In the genomic region with DNA sequence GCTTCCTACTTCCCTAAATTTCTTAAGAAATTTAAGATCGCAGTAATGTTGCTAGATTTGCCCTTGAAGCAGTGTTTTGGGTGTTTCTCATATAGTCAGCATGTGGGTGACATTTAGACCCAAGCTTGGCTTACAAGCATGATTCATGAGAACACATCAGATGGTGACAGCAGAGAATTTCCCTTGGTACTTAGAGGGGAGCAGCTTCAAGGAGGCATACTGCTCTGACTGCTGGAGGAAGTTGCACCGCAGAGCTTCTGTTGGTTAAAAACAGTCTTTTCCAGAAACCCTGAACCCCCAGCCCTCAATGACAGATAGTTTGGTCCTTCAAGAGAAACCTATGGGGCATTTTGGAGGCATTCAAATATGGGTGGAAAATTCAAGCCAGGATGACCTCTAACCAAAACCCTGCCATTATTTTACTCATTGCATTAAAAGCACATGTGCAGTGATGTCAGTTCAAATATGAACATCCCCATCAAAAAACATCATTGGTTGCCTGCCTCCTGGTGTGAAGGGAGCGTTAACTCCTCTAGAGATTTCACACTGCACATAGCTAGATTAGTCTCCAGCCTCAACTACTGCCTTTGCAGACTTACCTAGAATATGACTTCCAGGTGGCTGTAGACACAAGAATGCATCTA, we compare ENCODE assay signal across 10 cellular contexts.
A peak's percentile ranks its signal among the peaks of the same experiment; 100 is the strongest.
DNase-seq lines count a peak whose midpoint lies in the region; ATAC-seq and TF ChIP-seq lines count a peak whose summit lies in the region.
"Had no signal": no experiment of that assay in that cellular context is flagged by ENCODE, and none has a peak within 500 bp of the region (broad histone marks: within the 10 kb centered on the region; RNA-seq: fewer than 3 reads in every experiment).

No MANE protein-coding gene starts in this region.

- H3K4me3 Mint-ChIP-seq in activated CD4-positive, alpha-beta memory T cell treated with anti-CD3 and anti-CD28 coated beads, Interleukin-2, amount 10 ng/mL, durations not matched to agents 7 days and 5 days: no peak overlapping the region

- H3K36me3 ChIP-seq in IMR-90 (ENCODE audit: control insufficient read depth, insufficient read depth, low read length) (peaks cover 5% of the 10 kb centered on the region; the same call in 1 of the 2 replicates), fibroblast of lung (ENCODE audit: control insufficient read depth, insufficient read depth, low read length) (no peaks in the 10 kb centered on the region)

- H2BK15ac ChIP-seq in IMR-90 (ENCODE audit: low read depth, low read length): no peak overlapping the region

- H3K4me3 ChIP-seq in IMR-90 (ENCODE audit: insufficient read depth, low read depth, low read length) (no peak overlapping the region), fibroblast of lung (replicated peaks in 1 of 4; ENCODE audit: control extremely low read depth in 1 of 4, insufficient read depth in 1 of 4, low read depth in 3 of 4, low read length in 4 of 4) (no peak overlapping the region)
- H3K4me3 ChIP-seq: dorsolateral prefrontal cortex had no signal

- peaks cover 28 to 48% of the 10 kb centered on the region in 2 experiments; a peak in 3 of 4 replicates for H3K79me1 ChIP-seq in IMR-90 (ENCODE audit: low read depth in 1 of 2, low read length in 2 of 2)

- no peaks in the 10 kb centered on the region for H3K9me3 Mint-ChIP-seq in activated CD4-positive, alpha-beta memory T cell treated with anti-CD3 and anti-CD28 coated beads, Interleukin-2, amount 10 ng/mL, durations not matched to agents 7 days and 5 days

- H2AK5ac ChIP-seq in IMR-90 (ENCODE audit: low read depth, low read length): no peak overlapping the region

- H3K4me1 Mint-ChIP-seq in activated CD4-positive, alpha-beta memory T cell treated with anti-CD3 and anti-CD28 coated beads, Interleukin-2, amount 10 ng/mL, durations not matched to agents 7 days and 5 days: peaks cover 41% of the 10 kb centered on the region

- DNase-seq in IMR-90: peak; percentile 47
- DNase-seq in activated CD4-positive, alpha-beta memory T cell treated with anti-CD3 and anti-CD28 coated beads, Interleukin-2, amount 10 ng/mL, durations not matched to agents 7 days and 5 days: peak; percentile 57
- DNase-seq in fibroblast of lung (ENCODE audit: low read depth in 2 of 2): peak; percentile 21 to 58
- peak; percentile 2 to 11 for DNase-seq in stimulated activated CD8-positive, alpha-beta memory T cell treated with anti-CD3 and anti-CD28 coated beads, Interleukin-2, amount 100 ng/mL, for 1 hour (ENCODE audit: low read depth in 2 of 2)
- no peak for DNase-seq in NCI-H1694 treated with DMSO at 0.1 percent for 48 hours (lab: John Stamatoyannopoulos, UW)
- DNase-seq in NCI-H2081 (lab: John Stamatoyannopoulos, UW): no peak
- DNase-seq: dorsolateral prefrontal cortex, GOT3 had no signal

- H3K27me3 ChIP-seq in IMR-90 (ENCODE audit: control insufficient read depth, insufficient read depth, low read length) (no peaks in the 10 kb centered on the region), fibroblast of lung (ENCODE audit: control insufficient read depth, insufficient read depth, low read length) (no peaks in the 10 kb centered on the region)
- H3K27me3 ChIP-seq: dorsolateral prefrontal cortex had no signal

- no peak overlapping the region for H3K56ac ChIP-seq in IMR-90 (ENCODE audit: extremely low read depth, insufficient read depth, low read length)

- H4K5ac ChIP-seq in IMR-90 (ENCODE audit: low read depth, low read length): no peak overlapping the region

- H2BK20ac ChIP-seq in IMR-90 (ENCODE audit: low read depth, low read length): no peak overlapping the region

- H3K23ac ChIP-seq in IMR-90 (ENCODE audit: low read depth, low read length): no peak overlapping the region

- H3K79me2 ChIP-seq in fibroblast of lung (ENCODE audit: control insufficient read depth, insufficient read depth, low read length): no peaks in the 10 kb centered on the region

- H3K4ac ChIP-seq in IMR-90 (ENCODE audit: low read depth, low read length): no peak overlapping the region

- H3K27ac Mint-ChIP-seq in activated CD4-positive, alpha-beta memory T cell treated with anti-CD3 and anti-CD28 coated beads, Interleukin-2, amount 10 ng/mL, durations not matched to agents 7 days and 5 days: peak overlapping the region; percentile 62

- TF ChIP-seq POLR2A in IMR-90 (IDR thresholded peaks at IDR 0.05; ENCODE audit: low read depth, low read length): no peak

- no peak overlapping the region for H3K4me2 ChIP-seq in IMR-90 (ENCODE audit: low read depth, low read length)
- H3K4me2 ChIP-seq in fibroblast of lung (ENCODE audit: extremely low read depth, insufficient read depth, low read length): no peak overlapping the region

- peaks cover 13% of the 10 kb centered on the region for H3K4me1 ChIP-seq in IMR-90 (ENCODE audit: control insufficient read depth, insufficient read depth, low read length)
- peaks cover 8% of the 10 kb centered on the region for H3K4me1 ChIP-seq in fibroblast of lung (ENCODE audit: control insufficient read depth, extremely low read depth, insufficient read depth, low read length)

- ATAC-seq in IMR-90 (ENCODE audit: low read depth) (no peak), HG02763 (IDR thresholded peaks at IDR 0.05; ENCODE audit: unreplicated experiment) (no peak), HG02642 (IDR thresholded peaks at IDR 0.05; ENCODE audit: poor library complexity, unreplicated experiment) (no peak)

- no peak overlapping the region for H3K14ac ChIP-seq in IMR-90 (replicated peaks; ENCODE audit: low read depth, low read length)

- peaks cover 11% of the 10 kb centered on the region for H3K9me1 ChIP-seq in IMR-90 (ENCODE audit: insufficient read depth, low read length)

- no TSS peak for BruUV-seq in IMR-90 (replicated peaks; lab: Mats Ljungman, UMichigan)

- H3K36me3 Mint-ChIP-seq in activated CD4-positive, alpha-beta memory T cell treated with anti-CD3 and anti-CD28 coated beads, Interleukin-2, amount 10 ng/mL, durations not matched to agents 7 days and 5 days (ENCODE audit: low read depth): peaks cover 16% of the 10 kb centered on the region

- no peak for TF ChIP-seq CTCF in IMR-90 (conservative IDR thresholded peaks at IDR 0.05; ENCODE audit: low read depth, low read length)
- no peak for TF ChIP-seq CTCF in fibroblast of lung (conservative IDR thresholded peaks at IDR 0.05 in 1 of 2, IDR thresholded peaks at IDR 0.05 in 1 of 2; ENCODE audit: low read depth in 1 of 2, low read length in 2 of 2)

- no peak overlapping the region for H3K27ac ChIP-seq in IMR-90 (ENCODE audit: insufficient read depth, low read length)
- no peak overlapping the region for H3K27ac ChIP-seq in fibroblast of lung (ENCODE audit: insufficient read depth, low read length)
- H3K27ac ChIP-seq: dorsolateral prefrontal cortex had no signal

- no peak overlapping the region for H4K8ac ChIP-seq in IMR-90 (ENCODE audit: low read depth in 2 of 2, low read length in 2 of 2)

- dilution Hi-C loops in IMR-90 (cut with HindIII; ENCODE audit: low sequenced_read_pairs, unreplicated experiment): no loop called here

- POLR2A ChIA-PET in IMR-90 (lab: Charles Lee; ENCODE audit: unreplicated experiment): no interaction called here
- POLR2A ChIA-PET in activated CD4-positive, alpha-beta memory T cell treated with anti-CD3 and anti-CD28 coated beads, Interleukin-2, amount 10 ng/mL, durations not matched to agents 7 days and 5 days (lab: Charles Lee): interaction anchor here (1.2 to 1.4 kb wide), 2 partner anchors 80 to 252 kb away, joined by 3 to 4 read pairs; no protein-coding TSS in a partner anchor

- H4K91ac ChIP-seq in IMR-90 (ENCODE audit: insufficient read depth, low read depth, low read length): no peak overlapping the region

- no peaks in the 10 kb centered on the region for H3K27me3 Mint-ChIP-seq in activated CD4-positive, alpha-beta memory T cell treated with anti-CD3 and anti-CD28 coated beads, Interleukin-2, amount 10 ng/mL, durations not matched to agents 7 days and 5 days

- H3K9ac ChIP-seq in IMR-90 (ENCODE audit: low read depth, low read length) (no peak overlapping the region), fibroblast of lung (ENCODE audit: insufficient read depth, low read length) (no peak overlapping the region)

- no peak overlapping the region for H2BK120ac ChIP-seq in IMR-90 (ENCODE audit: low read depth, low read length)

- CTCF ChIA-PET in IMR-90 (lab: Yijun Ruan, JAX): interaction anchor here (1.2 kb wide), 1 partner anchor 433 kb away, joined by 4 read pairs; no protein-coding TSS in a partner anchor
- CTCF ChIA-PET in activated CD4-positive, alpha-beta memory T cell treated with anti-CD3 and anti-CD28 coated beads, Interleukin-2, amount 10 ng/mL, durations not matched to agents 7 days and 5 days (lab: Charles Lee): no interaction called here

- no peak for TF ChIP-seq RAD21 in IMR-90 (IDR thresholded peaks at IDR 0.05; ENCODE audit: low read length)

- no peak overlapping the region for H2BK5ac ChIP-seq in IMR-90 (ENCODE audit: low read depth, low read length, poor library complexity, severe bottlenecking)

- H3K9me3 ChIP-seq in IMR-90 (ENCODE audit: control insufficient read depth, insufficient read depth, low read length): no peaks in the 10 kb centered on the region
- H3K9me3 ChIP-seq in fibroblast of lung (ENCODE audit: control insufficient read depth, insufficient read depth, low read depth, low read length): no peaks in the 10 kb centered on the region

- H2AFZ ChIP-seq in IMR-90 (replicated peaks; ENCODE audit: low read length, poor library complexity) (no peak overlapping the region), fibroblast of lung (ENCODE audit: low read length) (no peak overlapping the region)

- intact Hi-C loops in IMR-90 (cut with micrococcal nuclease): loop anchor here (2.0 kb wide), 1 partner anchor 51 kb away; no protein-coding TSS in a partner anchor

- H2AK9ac ChIP-seq in IMR-90 (replicated peaks; ENCODE audit: low read depth, low read length, poor library complexity): no peak overlapping the region

- WGBS in IMR-90 (ENCODE audit: extremely low coverage in 2 of 2, insufficient read length in 1 of 2), 2 experiments: no CpG with 5 or more reads among the region's 3 CpGs

- in situ Hi-C loops in IMR-90 (cut with MboI; ENCODE audit: low sequenced_read_pairs): no loop called here

- H4K20me1 ChIP-seq in IMR-90 (ENCODE audit: insufficient read depth, low read length) (peaks cover 30% of the 10 kb centered on the region), fibroblast of lung (ENCODE audit: control insufficient read depth, extremely low read depth, insufficient read depth, low read length) (no peaks in the 10 kb centered on the region)

- H3K18ac ChIP-seq in IMR-90 (ENCODE audit: low read depth, low read length): no peak overlapping the region

TF ChIP-seq in IMR-90, 13 proteins besides CTCF, POLR2A, EP300 and RAD21:
- TF ChIP-seq USF2 (IDR thresholded peaks at IDR 0.05; ENCODE audit: low read depth, low read length): no peak
- no peak for TF ChIP-seq CHD1 (IDR thresholded peaks at IDR 0.05; ENCODE audit: low read depth, low read length)
TF ChIP-seq in IMR-90: peak in this region for 0.

Comparison
In these comparisons a context has a peak if more than half of its experiments do, and no peak if none do; other contexts are left out.
1. DNase-seq: peak in IMR-90 (single experiment), activated CD4-positive, alpha-beta memory T cell treated with anti-CD3 and anti-CD28 coated beads, Interleukin-2, amount 10 ng/mL, durations not matched to agents 7 days and 5 days (single experiment), fibroblast of lung (2 of 2) and stimulated activated CD8-positive, alpha-beta memory T cell treated with anti-CD3 and anti-CD28 coated beads, Interleukin-2, amount 100 ng/mL, for 1 hour (2 of 2); none in NCI-H1694 treated with DMSO at 0.1 percent for 48 hours (single experiment) and NCI-H2081 (0 of 2).